13 cellular contexts compared by ENCODE assay signal in the genomic region with DNA sequence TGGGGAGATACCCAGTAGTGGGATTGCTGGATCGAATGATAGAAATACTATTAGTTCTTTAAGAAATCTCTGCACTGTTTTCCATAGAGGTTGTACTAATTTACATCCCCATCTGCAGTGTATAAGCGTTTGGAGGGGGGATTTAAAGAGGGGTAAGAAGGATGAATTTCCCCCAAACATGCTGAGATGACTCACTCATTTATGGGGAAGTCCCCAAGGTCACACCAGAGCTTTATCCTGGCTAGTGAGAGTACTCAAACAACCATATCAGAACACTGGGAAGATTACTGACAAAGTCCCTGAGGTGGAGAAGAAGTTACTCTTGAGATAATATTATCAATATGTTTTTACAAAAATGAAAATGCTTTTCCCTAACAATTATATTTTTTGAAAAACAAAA.
"Had no signal": no experiment of that assay in that cellular context is flagged by ENCODE, and none has a peak within 500 bp of the region (broad histone marks: within the 10 kb centered on the region; RNA-seq: fewer than 3 reads in every experiment).

No MANE protein-coding gene starts in this region.

- H3K4me3 Mint-ChIP-seq: activated T-helper 1 cell treated with anti-CD3 and anti-CD28 coated beads, Interleukin-12 subunit alpha, Interleukin-12 subunit beta, Interleukin-2, Interleukin-4 antibody, amounts not matched to agents 30 ng/mL and 10 ng/mL and 1 ng/mL, durations not matched to agents 14 hours and 24 hours and 36 hours; natural killer cell treated with Interleukin-12 subunit alpha and Interleukin-12 subunit beta and Interleukin-15 and Interleukin-18, amount 100 ng/mL, for 72 hours had no signal

- H3K27ac Mint-ChIP-seq: activated T-helper 1 cell treated with anti-CD3 and anti-CD28 coated beads, Interleukin-12 subunit alpha, Interleukin-12 subunit beta, Interleukin-2, Interleukin-4 antibody, amounts not matched to agents 30 ng/mL and 10 ng/mL and 1 ng/mL, durations not matched to agents 14 hours and 24 hours and 36 hours; natural killer cell treated with Interleukin-12 subunit alpha and Interleukin-12 subunit beta and Interleukin-15 and Interleukin-18, amount 100 ng/mL, for 72 hours had no signal

- H3K9me3 Mint-ChIP-seq: activated T-helper 1 cell treated with anti-CD3 and anti-CD28 coated beads, Interleukin-12 subunit alpha, Interleukin-12 subunit beta, Interleukin-2, Interleukin-4 antibody, amounts not matched to agents 30 ng/mL and 10 ng/mL and 1 ng/mL, durations not matched to agents 14 hours and 24 hours and 36 hours; natural killer cell treated with Interleukin-12 subunit alpha and Interleukin-12 subunit beta and Interleukin-15 and Interleukin-18, amount 100 ng/mL, for 72 hours had no signal

- ATAC-seq: gastroesophageal sphincter; natural killer cell treated with Interleukin-12 subunit alpha and Interleukin-12 subunit beta and Interleukin-15 and Interleukin-18, amount 100 ng/mL, for 72 hours; right cardiac atrium had no signal

- DNase-seq: activated CD4-positive, alpha-beta T cell treated with anti-CD3 and anti-CD28 coated beads, Interleukin-2, amount 50 U/mL, for 1 hour; activated naive CD4-positive, alpha-beta T cell; aorta; dermis blood vessel endothelial cell; kidney; left ventricle myocardium inferior; mesenchymal stem cell; nucleus accumbens; right cardiac atrium; small intestine had no signal
